ENCODE assay signal across 8 cellular contexts in the genomic region with DNA sequence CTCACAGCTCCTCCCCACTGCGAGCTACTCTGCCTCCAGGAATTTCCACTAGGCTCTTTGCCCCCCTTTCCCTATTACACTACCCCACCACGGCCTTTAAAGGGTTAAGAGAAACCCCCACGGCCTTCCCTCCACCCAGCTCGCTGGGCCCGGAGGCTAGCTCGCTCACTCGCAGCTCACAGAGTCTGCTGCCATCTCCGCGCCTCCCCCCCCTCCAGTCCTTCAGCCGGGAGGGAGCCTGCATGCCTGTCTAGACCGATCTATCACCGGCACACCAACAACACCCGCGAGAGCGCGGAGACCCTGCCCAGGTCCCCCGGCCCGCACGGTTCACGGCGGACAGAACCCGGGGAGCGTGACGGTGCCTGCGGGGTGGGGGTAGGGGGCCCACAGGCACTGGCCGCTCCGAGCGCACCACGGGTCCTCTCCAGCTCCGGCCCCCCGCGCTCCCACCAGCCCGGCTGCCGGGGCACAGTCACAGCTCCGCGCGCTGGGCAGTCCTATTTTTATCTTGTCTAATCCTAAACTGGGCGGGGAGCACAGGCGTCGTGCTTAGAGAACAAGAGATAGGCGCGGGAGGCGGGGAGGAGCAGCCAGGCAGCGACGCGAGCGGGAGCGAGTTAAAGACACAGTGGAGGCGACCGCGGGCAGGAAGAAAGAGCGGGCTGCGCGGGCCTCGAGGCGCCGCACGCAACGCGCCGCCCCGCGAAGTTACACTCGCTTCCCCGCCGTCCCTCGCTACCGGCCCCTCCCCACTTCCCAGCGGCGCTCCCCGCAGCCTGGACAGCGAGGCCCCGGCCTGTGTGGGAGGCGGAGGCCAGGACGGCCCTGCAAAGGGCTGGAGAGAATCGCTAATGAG. TPM values are rescaled to one million over a fixed set of nuclear protein-coding genes. Genes with fewer than 3 reads are reported as not detected.
A peak's percentile ranks its signal among the peaks of the same experiment; 100 is the strongest.
DNase-seq lines count a peak whose midpoint lies in the region; ATAC-seq and TF ChIP-seq lines count a peak whose summit lies in the region.

No MANE protein-coding gene starts in this region.

- H3K9me3 ChIP-seq in right lobe of liver = no peaks in the 10 kb centered on the region
- no peaks in the 10 kb centered on the region for H3K9me3 ChIP-seq in suprapubic skin

- H3K27me3 ChIP-seq in H7 (ENCODE audit: control insufficient read depth, insufficient read depth, low read length) = peaks cover 25% of the 10 kb centered on the region; the same call in 1 of the 2 replicates
- H3K27me3 ChIP-seq in right lobe of liver = peaks cover 0 to 4% of the 10 kb centered on the region in 2 donors
- H3K27me3 ChIP-seq in suprapubic skin = no peaks in the 10 kb centered on the region

- peak; percentile 12 to 47 (median 36) for ATAC-seq in right lobe of liver
- ATAC-seq in GM18861 (IDR thresholded peaks at IDR 0.05; ENCODE audit: unreplicated experiment) = no peak
- ATAC-seq in HG02884 (IDR thresholded peaks at IDR 0.05; ENCODE audit: unreplicated experiment) = no peak

- no peak for TF ChIP-seq CTCF in choroid plexus epithelial cell (conservative IDR thresholded peaks at IDR 0.05; ENCODE audit: low read depth, low read length)
- TF ChIP-seq CTCF in right lobe of liver (IDR thresholded peaks at IDR 0.05) = no peak
- no peak for TF ChIP-seq CTCF in suprapubic skin (IDR thresholded peaks at IDR 0.05)

- TF ChIP-seq POLR2A in right lobe of liver (IDR thresholded peaks at IDR 0.05) = peak; percentile 26
- no peak for TF ChIP-seq POLR2A in suprapubic skin (IDR thresholded peaks at IDR 0.05)

- H3K27ac ChIP-seq in right lobe of liver = peak overlapping the region in 1 of 3 donors; percentile 87
- H3K27ac ChIP-seq in suprapubic skin = peak overlapping the region; percentile 62

- peak overlapping the region; percentile 73 for H3K4me3 ChIP-seq in H7 (ENCODE audit: insufficient read depth, low read depth, low read length)
- peak overlapping the region; percentile 65 for H3K4me3 ChIP-seq in choroid plexus epithelial cell (ENCODE audit: low read depth, low read length)
- H3K4me3 ChIP-seq in right lobe of liver = peak overlapping the region; percentile 65 to 74 (median 68)
- H3K4me3 ChIP-seq in suprapubic skin = peak overlapping the region; percentile 72

- no peak for TF ChIP-seq EP300 in suprapubic skin (IDR thresholded peaks at IDR 0.05)

- no peaks in the 10 kb centered on the region for H3K36me3 ChIP-seq in H7 (replicated peaks; ENCODE audit: control insufficient read depth, insufficient read depth, low read length)
- H3K36me3 ChIP-seq in right lobe of liver = no peaks in the 10 kb centered on the region
- no peaks in the 10 kb centered on the region for H3K36me3 ChIP-seq in suprapubic skin

- DNase-seq in H7 (peak; percentile 85), RPMI8226 (peak; percentile 69), choroid plexus epithelial cell (ENCODE audit: low read depth) (peak; percentile 48), right lobe of liver (peak; percentile 68 to 76 (median 74)), suprapubic skin (ENCODE audit: low spot score in 2 of 2) (no peak), activated gamma-delta T cell treated with Interleukin-2 at 50 U/mL for 16 hours (no peak)

- intact Hi-C loops in right lobe of liver (cut with DNase I) = no loop called here

- 9% methylated on average over 13 of the region's 76 CpGs for WGBS in right lobe of liver (ENCODE audit: insufficient coverage, low coverage, low lambda C conversion rate, missing lambda C conversion rate)
- 3% methylated on average over 17 of the region's 76 CpGs for WGBS in suprapubic skin

- H3K4me1 ChIP-seq in right lobe of liver (peaks cover 0 to 24% (median 3%) of the 10 kb centered on the region in 4 donors), suprapubic skin (peaks cover 43% of the 10 kb centered on the region)

RNA-seq across cellular contexts. Expression of a gene that starts 3.5 kb away (rescaled TPM):
- 32.5 and 51.0 TPM in 2 replicates for total RNA-seq in H7 (2014; rRNA removed; shearing (Covaris generic))
- 10 to 100 TPM in 4 of 6 experiments, 1 to 10 TPM in 2; 9.4 to 16.6 (median 12.0) TPM for total RNA-seq in right lobe of liver
- total RNA-seq in suprapubic skin = 10 to 100 TPM; 20.9 to 36.0 (median 32.5) TPM

Comparison
In these comparisons a context has a peak if more than half of its experiments do, and no peak if none do; other contexts are left out.
1. DNase-seq: peak in H7 (single experiment), RPMI8226 (single experiment), choroid plexus epithelial cell (single experiment) and right lobe of liver (3 of 3); none in suprapubic skin (0 of 2) and activated gamma-delta T cell treated with Interleukin-2 at 50 U/mL for 16 hours (single experiment).
2. ATAC-seq: peak in right lobe of liver (4 of 4); none in GM18861 (single experiment) and HG02884 (single experiment).
3. Peak in every context shown above with its lines, with median percentiles within 50 percentile points of each other: H3K4me3 ChIP-seq.